In genomic region chr14:99579077-99579836, GRCh38 we compare ENCODE assay signal across 1 cellular context.
TF ChIP-seq lines count a peak whose summit lies in the region.

No MANE protein-coding gene starts in this region.

TF ChIP-seq in WTC11, 78 proteins besides CTCF, POLR2A, EP300 and RAD21 (continued from another document):
- TF ChIP-seq AR (CRISPR knock-in tag; IDR thresholded peaks at IDR 0.05) = no peak
- TF ChIP-seq TP53 (CRISPR knock-in tag; IDR thresholded peaks at IDR 0.05) = no peak
- no peak for TF ChIP-seq NR3C1 (CRISPR knock-in tag; conservative IDR thresholded peaks at IDR 0.05; ENCODE audit: low read depth)
- TF ChIP-seq ZBTB43 (CRISPR knock-in tag; IDR thresholded peaks at IDR 0.05) = no peak
